ENCODE assay signal across 1 cellular context in the genomic region with DNA sequence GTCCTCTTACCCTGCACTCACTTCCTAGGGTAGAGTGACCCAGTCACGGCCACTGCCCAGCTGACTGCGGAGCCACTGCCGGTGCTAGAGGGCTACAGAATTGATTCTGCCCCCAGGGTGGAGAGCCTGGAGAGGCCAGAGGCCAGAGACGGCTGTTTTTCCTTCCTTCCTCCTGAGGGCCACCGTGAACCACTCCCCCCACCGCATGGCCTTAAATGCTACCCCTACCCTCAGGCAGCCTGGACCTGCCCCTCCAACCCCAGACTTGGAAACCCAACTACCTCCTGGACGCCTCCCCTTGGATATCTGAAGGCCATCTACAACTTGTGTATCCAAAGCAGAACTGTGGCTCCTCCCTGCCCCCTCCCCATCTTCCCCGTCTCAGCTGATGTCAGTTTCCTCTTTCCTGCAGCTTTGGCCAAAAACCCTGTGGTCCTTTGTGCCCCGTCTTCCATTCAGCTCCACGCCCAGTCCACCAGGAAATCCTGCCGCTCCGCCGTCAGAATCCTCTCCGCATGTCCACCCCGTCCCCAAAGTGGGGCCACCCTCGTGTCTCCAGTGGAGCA.
A peak's percentile ranks its signal among the peaks of the same experiment; 100 is the strongest.
TF ChIP-seq lines count a peak whose summit lies in the region.

No MANE protein-coding gene starts in this region.

TF ChIP-seq in endothelial cell of umbilical vein, 7 proteins besides CTCF, POLR2A, EP300 and RAD21:
- TF ChIP-seq JUN (IDR thresholded peaks at IDR 0.05; ENCODE audit: borderline replicate concordance, insufficient read depth, insufficient read length, low read depth) (peak; percentile 8), POLR2AphosphoS5 (IDR thresholded peaks at IDR 0.05; ENCODE audit: insufficient read depth, low read depth, low read length) (peak; percentile 74), MYC (IDR thresholded peaks at IDR 0.05; ENCODE audit: low read depth, low read length) (peak; percentile 43), EZH2 (IDR thresholded peaks at IDR 0.05; ENCODE audit: borderline replicate concordance, low read depth, low read length, severe bottlenecking) (no peak), GATA2 (IDR thresholded peaks at IDR 0.05; ENCODE audit: insufficient read depth, insufficient read length, low read depth, low read length) (peak; percentile 82), FOS (IDR thresholded peaks at IDR 0.05; ENCODE audit: borderline replicate concordance, insufficient read depth, low read length) (peak; percentile 19)
- TF ChIP-seq, protein P1, sequence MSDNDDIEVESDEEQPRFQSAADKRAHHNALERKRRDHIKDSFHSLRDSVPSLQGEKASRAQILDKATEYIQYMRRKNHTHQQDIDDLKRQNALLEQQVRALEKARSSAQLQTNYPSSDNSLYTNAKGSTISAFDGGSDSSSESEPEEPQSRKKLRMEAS (IDR thresholded peaks at IDR 0.05; ENCODE audit: insufficient read depth, insufficient read length): no peak
